In genomic region chr16:88646345-88647034, GRCh38 we compare ENCODE assay signal across 2 cellular contexts.
TF ChIP-seq lines count a peak whose summit lies in the region.

No MANE protein-coding gene starts in this region.

TF ChIP-seq in GM23338, 12 proteins besides CTCF, POLR2A, EP300 and RAD21:
- no peak for TF ChIP-seq EZH2 (IDR thresholded peaks at IDR 0.05; ENCODE audit: low read depth, unreplicated experiment)
- TF ChIP-seq CREB1 (CRISPR knock-in tag; IDR thresholded peaks at IDR 0.05; ENCODE audit: low read depth), result no peak
- no peak for TF ChIP-seq POLR2AphosphoS5 (IDR thresholded peaks at IDR 0.05; ENCODE audit: low read depth)
- no peak for TF ChIP-seq EZH2phosphoT487 (IDR thresholded peaks at IDR 0.05; ENCODE audit: unreplicated experiment)
- TF ChIP-seq ZNF331 (CRISPR knock-in tag; IDR thresholded peaks at IDR 0.05; ENCODE audit: low read depth), result no peak
- no peak for TF ChIP-seq STAT1 (IDR thresholded peaks at IDR 0.05; ENCODE audit: unreplicated experiment)
- no peak for TF ChIP-seq JUNB (IDR thresholded peaks at IDR 0.05; ENCODE audit: unreplicated experiment)
- TF ChIP-seq REST (IDR thresholded peaks at IDR 0.05; ENCODE audit: unreplicated experiment), result no peak
- TF ChIP-seq ZNF114 (CRISPR knock-in tag; IDR thresholded peaks at IDR 0.05), result no peak
- TF ChIP-seq ETS1 (IDR thresholded peaks at IDR 0.05), result no peak
- no peak for TF ChIP-seq ZNF462 (CRISPR knock-in tag; IDR thresholded peaks at IDR 0.05)
- no peak for TF ChIP-seq NANOG (IDR thresholded peaks at IDR 0.05; ENCODE audit: borderline replicate concordance)

TF ChIP-seq in K562, 482 proteins besides CTCF, POLR2A, EP300 and RAD21:
- TF ChIP-seq RBFOX2 (IDR thresholded peaks at IDR 0.05; ENCODE audit: low read depth, low read length) (peak; percentile 27; the same call in 1 of the 2 replicates), SMC3 (conservative IDR thresholded peaks at IDR 0.05; ENCODE audit: insufficient read depth, low read depth, low read length) (no peak), SRSF3 (IDR thresholded peaks at IDR 0.05; ENCODE audit: insufficient read depth, low read length) (0 out of 2 replicates have a peak, but pooled peaks have one; percentile 26), ZBTB33 (CRISPR knock-in tag; IDR thresholded peaks at IDR 0.05) (0 out of 2 replicates have a peak, but pooled peaks have one; percentile 4), POLR2G (IDR thresholded peaks at IDR 0.05; ENCODE audit: low read depth, low read length) (peak; percentile 60)
